In the genomic region with DNA sequence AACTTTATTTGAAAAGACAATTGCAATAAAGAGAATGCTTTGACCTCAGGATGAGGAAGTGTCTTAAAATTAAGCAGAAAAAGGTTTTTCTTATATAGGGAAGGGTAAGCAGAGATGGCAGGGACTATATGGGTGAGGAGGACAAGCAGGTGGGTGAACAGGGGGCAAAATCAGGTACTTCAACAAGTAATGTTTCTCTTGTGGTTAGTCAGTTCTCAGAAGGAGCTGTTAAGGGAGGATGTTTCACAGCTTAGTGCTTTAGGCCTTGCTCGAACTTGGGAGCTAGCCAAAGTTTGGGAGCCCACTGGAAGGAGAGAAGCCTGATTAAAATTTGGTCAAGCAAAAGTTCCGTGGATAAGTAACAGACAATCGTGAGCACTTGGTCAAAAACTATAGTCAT, we compare ENCODE assay signal across 29 cellular contexts.
"Had no signal": no experiment of that assay in that cellular context is flagged by ENCODE, and none has a peak within 500 bp of the region (broad histone marks: within the 10 kb centered on the region; RNA-seq: fewer than 3 reads in every experiment).

No MANE protein-coding gene starts in this region.

- H3K27ac ChIP-seq: ascending aorta, cardiac muscle cell, KMS-11, PC-9, RWPE1 had no signal

- ATAC-seq: activated CD8-positive, alpha-beta T cell treated with anti-CD3 and anti-CD28 coated beads for 36 hours; Right ventricle myocardium inferior had no signal

- H3K36me3 ChIP-seq: ascending aorta, cardiac muscle cell had no signal

- H2AFZ ChIP-seq: PC-9 had no signal

- DNase-seq: activated CD4-positive, alpha-beta T cell treated with anti-CD3 and anti-CD28 coated beads, Interleukin-2, amount 10 ng/mL, durations not matched to agents 24 days and 14 days; activated CD4-positive, alpha-beta T cell treated with anti-CD3 and anti-CD28 coated beads, Interleukin-2, amount 50 U/mL, for 4 hours; activated CD8-positive, alpha-beta T cell treated with anti-CD3 and anti-CD28 coated beads for 36 hours; activated gamma-delta T cell; activated naive CD4-positive, alpha-beta T cell treated with Interleukin-2 at 50 U/mL for 16 hours; activated naive CD8-positive, alpha-beta T cell treated with anti-CD3 and anti-CD28 coated beads, Interleukin-2, amount 10 ng/mL, durations not matched to agents 7 days and 5 days; activated T-cell treated with anti-CD3 and anti-CD28 coated beads, Interleukin-2, amount 50 U/mL, for 24 hours; amygdala; MM.1S; MV-4-11; NCI-H1092; NCI-H1436 treated with DMSO at 0.1 percent for 48 hours; NCI-H1694 treated with DMSO at 0.1 percent for 48 hours; NCI-H2029; NCI-H2171 treated with DMSO at 0.1 percent for 48 hours; NCI-H2227 treated with DMSO at 0.1 percent for 48 hours; NCI-H510A treated with DMSO at 0.1 percent for 48 hours; NCI-H526 treated with DMSO at 0.1 percent for 48 hours; NCI-H774; NK-92 treated with Interleukin-12 subunit alpha and Interleukin-12 subunit beta, amount 100 ng/mL, for 24 hours; PC-9; SIG-M5; T1000 had no signal

- FAIRE-seq: RCC 7860 had no signal

- H3K9ac ChIP-seq: KMS-11 had no signal

- H3K4me2 ChIP-seq: KMS-11, PC-9 had no signal

- H3K4me1 ChIP-seq: ascending aorta had no signal

- H3K9me3 ChIP-seq: ascending aorta had no signal

- H3K27me3 ChIP-seq: ascending aorta, cardiac muscle cell had no signal

- H3K4me3 ChIP-seq: ascending aorta, cardiac muscle cell, PC-9 had no signal
